In the genomic region with DNA sequence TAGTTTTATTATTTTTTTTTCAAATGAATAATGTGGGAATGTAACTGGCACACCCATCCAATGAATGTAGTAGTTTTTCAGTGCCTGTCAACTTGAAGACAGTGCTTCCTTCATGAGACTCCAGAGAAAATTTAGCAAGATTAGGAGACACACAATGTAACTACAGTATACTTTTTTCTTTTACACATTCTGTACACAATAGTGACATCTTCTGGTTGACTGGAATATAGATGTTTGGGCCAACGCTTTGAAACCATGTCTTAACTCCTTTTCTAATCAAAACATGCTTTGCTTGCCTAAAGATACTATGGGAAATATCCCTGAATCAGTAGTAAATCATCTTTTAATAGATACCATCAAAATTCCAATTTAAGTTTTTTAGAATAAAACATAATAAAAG, we compare ENCODE assay signal across 8 cellular contexts.
DNase-seq lines count a peak whose midpoint lies in the region; ATAC-seq, FAIRE-seq and TF ChIP-seq lines count a peak whose summit lies in the region.

No MANE protein-coding gene starts in this region.

- H2BK5ac ChIP-seq in H9 (ENCODE audit: insufficient read length, low read length), result no peak overlapping the region

- H4K20me1 ChIP-seq in DOHH2 (ENCODE audit: control insufficient read depth, insufficient read depth, low read depth, low read length) (no peaks in the 10 kb centered on the region), H9 (ENCODE audit: control insufficient read depth, insufficient read depth, insufficient read length) (no peaks in the 10 kb centered on the region)

- H4K5ac ChIP-seq in H9 (ENCODE audit: insufficient read length, low read depth, low read length), result no peak overlapping the region

- no peak overlapping the region for H3K56ac ChIP-seq in H9 (ENCODE audit: insufficient read length, low read depth, low read length)

- H3K4me3 Mint-ChIP-seq in H9 (no peak overlapping the region), WTC11 (no peak overlapping the region)
- no peak overlapping the region for H3K4me3 Mint-ChIP-seq in activated CD4-positive, alpha-beta memory T cell treated with anti-CD3 and anti-CD28 coated beads, Interleukin-2, amount 10 ng/mL, durations not matched to agents 7 days and 5 days

- no CpG with 5 or more reads among the region's 1 CpG for WGBS in H9 (ENCODE audit: extremely low coverage, insufficient read length, low lambda C conversion rate)

- no peak overlapping the region for H2BK120ac ChIP-seq in H9 (ENCODE audit: low read depth, low read length, poor library complexity, severe bottlenecking)

- no peak overlapping the region for H3K23ac ChIP-seq in H9 (ENCODE audit: insufficient read length, low read depth, low read length)

- no peak overlapping the region for H3K14ac ChIP-seq in H9 (ENCODE audit: insufficient read depth, low read length)

- no peaks in the 10 kb centered on the region for H3K79me2 ChIP-seq in DOHH2 (ENCODE audit: control insufficient read depth, low read length)
- no peaks in the 10 kb centered on the region for H3K79me2 ChIP-seq in H9 (ENCODE audit: insufficient read depth, low read length)

- CTCF ChIA-PET in WTC11 (lab: Charles Lee), result interaction anchor here (0.8 to 1.5 kb wide), 3 partner anchors 198 to 277 kb away, joined by 3 to 4 read pairs (median 4); no protein-coding TSS in a partner anchor
- CTCF ChIA-PET in activated CD4-positive, alpha-beta memory T cell treated with anti-CD3 and anti-CD28 coated beads, Interleukin-2, amount 10 ng/mL, durations not matched to agents 7 days and 5 days (lab: Charles Lee), result no interaction called here

- TF ChIP-seq CTCF in DOHH2 (IDR thresholded peaks at IDR 0.05; ENCODE audit: low read depth, low read length, poor library complexity, severe bottlenecking), result peak; percentile 56
- peak; percentile 68 for TF ChIP-seq CTCF in H9 (conservative IDR thresholded peaks at IDR 0.05)
- no peak for TF ChIP-seq CTCF in WTC11 (IDR thresholded peaks at IDR 0.05)

- no peaks in the 10 kb centered on the region for H3F3A ChIP-seq in DOHH2 (ENCODE audit: control insufficient read depth, insufficient read depth)

- H3K9me3 ChIP-seq in DOHH2 (ENCODE audit: control insufficient read depth, insufficient read depth, low read length) (no peaks in the 10 kb centered on the region), H9 (ENCODE audit: control insufficient read depth, low read depth, low read length) (no peaks in the 10 kb centered on the region)

- FAIRE-seq in islet of Langerhans (lab: Jason Lieb, UNC), result peak; percentile 95

- no peaks in the 10 kb centered on the region for H3K4me1 ChIP-seq in DOHH2 (ENCODE audit: control insufficient read depth, low read length)
- no peaks in the 10 kb centered on the region for H3K4me1 ChIP-seq in H9 (ENCODE audit: insufficient read depth, low read length)

- no peaks in the 10 kb centered on the region for H3K27me3 Mint-ChIP-seq in H9 (ENCODE audit: low read depth)
- no peaks in the 10 kb centered on the region for H3K27me3 Mint-ChIP-seq in WTC11 (ENCODE audit: low read depth)
- no peaks in the 10 kb centered on the region for H3K27me3 Mint-ChIP-seq in activated CD4-positive, alpha-beta memory T cell treated with anti-CD3 and anti-CD28 coated beads, Interleukin-2, amount 10 ng/mL, durations not matched to agents 7 days and 5 days

- H3K27me3 ChIP-seq in DOHH2 (ENCODE audit: control insufficient read depth, low read length) (no peaks in the 10 kb centered on the region), H9 (ENCODE audit: insufficient read depth, low read length) (no peaks in the 10 kb centered on the region)

- no peak overlapping the region for H3K4me3 ChIP-seq in DOHH2 (ENCODE audit: low read length)

- no peaks in the 10 kb centered on the region for H3K79me1 ChIP-seq in H9 (ENCODE audit: insufficient read depth, low read depth, low read length, poor library complexity, severe bottlenecking)

- no peaks in the 10 kb centered on the region for H3K23me2 ChIP-seq in H9 (ENCODE audit: insufficient read length, low read depth, low read length, poor library complexity, severe bottlenecking)

- no peak overlapping the region for H2BK15ac ChIP-seq in H9 (ENCODE audit: low read depth, low read length)

- H3K4ac ChIP-seq in H9 (ENCODE audit: low read depth, low read length), result no peak overlapping the region

- no peak overlapping the region for H2BK20ac ChIP-seq in H9 (ENCODE audit: low read depth, low read length, poor library complexity, severe bottlenecking)

- H2AFZ ChIP-seq in H9 (ENCODE audit: low read length), result no peak overlapping the region

- peaks cover 3 to 11% of the 10 kb centered on the region in 2 experiments; a peak in 2 of 5 replicates for H3K9me3 Mint-ChIP-seq in H9
- peaks cover 8% of the 10 kb centered on the region for H3K9me3 Mint-ChIP-seq in WTC11
- H3K9me3 Mint-ChIP-seq in activated CD4-positive, alpha-beta memory T cell treated with anti-CD3 and anti-CD28 coated beads, Interleukin-2, amount 10 ng/mL, durations not matched to agents 7 days and 5 days, result no peaks in the 10 kb centered on the region

- no peak overlapping the region for H3K9ac ChIP-seq in H9 (ENCODE audit: extremely low read depth, insufficient read length, low read length)

- no peaks in the 10 kb centered on the region for H3K36me3 ChIP-seq in DOHH2 (ENCODE audit: control insufficient read depth, low read length)

- H3K27ac ChIP-seq in DOHH2 (ENCODE audit: low read depth, low read length) (no peak overlapping the region), H9 (ENCODE audit: insufficient read length, low read depth, low read length) (no peak overlapping the region)

- no peak overlapping the region for H4K8ac ChIP-seq in H9 (replicated peaks; ENCODE audit: insufficient read length, low read depth, low read length)

- H4K91ac ChIP-seq in H9 (ENCODE audit: insufficient read length, low read depth, low read length), result no peak overlapping the region

- H2AK5ac ChIP-seq in H9 (ENCODE audit: insufficient read length, low read length), result no peak overlapping the region

- H3K18ac ChIP-seq in H9 (ENCODE audit: insufficient read length, low read depth, low read length), result no peak overlapping the region

- H3K4me1 Mint-ChIP-seq in H9 (peaks cover 13% of the 10 kb centered on the region in 2 experiments), WTC11 (peaks cover 24% of the 10 kb centered on the region)
- no peaks in the 10 kb centered on the region for H3K4me1 Mint-ChIP-seq in activated CD4-positive, alpha-beta memory T cell treated with anti-CD3 and anti-CD28 coated beads, Interleukin-2, amount 10 ng/mL, durations not matched to agents 7 days and 5 days

- ATAC-seq in WTC11 (peak; percentile 44), HG03135 (IDR thresholded peaks at IDR 0.05; ENCODE audit: unreplicated experiment) (no peak)

- POLR2A ChIA-PET in WTC11 (lab: Charles Lee), result no interaction called here
- POLR2A ChIA-PET in activated CD4-positive, alpha-beta memory T cell treated with anti-CD3 and anti-CD28 coated beads, Interleukin-2, amount 10 ng/mL, durations not matched to agents 7 days and 5 days (lab: Charles Lee), result no interaction called here

- DNase-seq in H9, result no peak
- DNase-seq in NCI-H146 treated with DMSO at 0.1 percent for 48 hours (lab: John Stamatoyannopoulos, UW; ENCODE audit: unreplicated experiment), result peak; percentile 57
- DNase-seq in WTC11 (ENCODE audit: low spot score), result no peak
- no peak for DNase-seq in activated CD4-positive, alpha-beta memory T cell treated with anti-CD3 and anti-CD28 coated beads, Interleukin-2, amount 10 ng/mL, durations not matched to agents 7 days and 5 days
- no peak for DNase-seq in activated effector memory CD4-positive, alpha-beta T cell treated with Interleukin-2 at 50 U/mL for 16 hours

- H2BK12ac ChIP-seq in H9 (ENCODE audit: insufficient read length, low read depth, low read length), result no peak overlapping the region

- no peaks in the 10 kb centered on the region for H3K9me2 ChIP-seq in DOHH2 (replicated peaks; ENCODE audit: control insufficient read depth, low read length)

- H3K27ac Mint-ChIP-seq in H9 (peak overlapping the region in 2 of 3 experiments; percentile 93 to 98; a peak in 4 of 7 replicates), WTC11 (peak overlapping the region; percentile 79)
- H3K27ac Mint-ChIP-seq in activated CD4-positive, alpha-beta memory T cell treated with anti-CD3 and anti-CD28 coated beads, Interleukin-2, amount 10 ng/mL, durations not matched to agents 7 days and 5 days, result no peak overlapping the region

- no peak overlapping the region for H3T11ph ChIP-seq in H9 (ENCODE audit: low read length)

- no peak overlapping the region for H3K4me2 ChIP-seq in DOHH2 (ENCODE audit: low read length)
- no peak overlapping the region for H3K4me2 ChIP-seq in H9 (ENCODE audit: insufficient read depth, insufficient read length, low read length)

- H3K36me3 Mint-ChIP-seq in H9 (ENCODE audit: insufficient read depth in 1 of 3, low read depth in 3 of 3), result peaks cover 3 to 11% (median 5%) of the 10 kb centered on the region in 3 experiments; a peak in 5 of 7 replicates
- peaks cover 7% of the 10 kb centered on the region for H3K36me3 Mint-ChIP-seq in WTC11
- H3K36me3 Mint-ChIP-seq in activated CD4-positive, alpha-beta memory T cell treated with anti-CD3 and anti-CD28 coated beads, Interleukin-2, amount 10 ng/mL, durations not matched to agents 7 days and 5 days (ENCODE audit: low read depth), result no peaks in the 10 kb centered on the region

TF ChIP-seq in WTC11, 78 proteins besides CTCF, POLR2A, EP300 and RAD21:
- TF ChIP-seq ATF1 (CRISPR knock-in tag; IDR thresholded peaks at IDR 0.05) (no peak), JAZF1 (CRISPR knock-in tag; IDR thresholded peaks at IDR 0.05) (no peak)
TF ChIP-seq in WTC11: peak in this region for 0.
